ENCODE assay signal across 9 cellular contexts in genomic region chr20:63829598-63829942, GRCh38. TPM values are rescaled to one million over a fixed set of nuclear protein-coding genes. Genes with fewer than 3 reads are reported as not detected.
DNase-seq lines count a peak whose midpoint lies in the region; ATAC-seq and TF ChIP-seq lines count a peak whose summit lies in the region.
"Had no signal": no experiment of that assay in that cellular context is flagged by ENCODE, and none has a peak within 500 bp of the region (broad histone marks: within the 10 kb centered on the region; RNA-seq: fewer than 3 reads in every experiment).

No MANE protein-coding gene starts in this region.

- no peak overlapping the region for H2AFZ ChIP-seq in neural cell (ENCODE audit: low read depth, low read length)

- H3K27me3 ChIP-seq in neural cell (ENCODE audit: insufficient read depth, low read depth, low read length): peaks cover 12% of the 10 kb centered on the region

- no peak for TF ChIP-seq EP300 in neural cell (conservative IDR thresholded peaks at IDR 0.05; ENCODE audit: poor library complexity, severe bottlenecking)

- H3K36me3 Mint-ChIP-seq in effector memory CD8-positive, alpha-beta T cell (ENCODE audit: insufficient read depth): peaks cover 3% of the 10 kb centered on the region

- TF ChIP-seq CTCF in NB4 (IDR thresholded peaks at IDR 0.05; ENCODE audit: low read depth, low read length) (no peak), neural cell (IDR thresholded peaks at IDR 0.05; ENCODE audit: poor library complexity, severe bottlenecking) (no peak)

- peaks cover 5% of the 10 kb centered on the region for H3F3A ChIP-seq in neural cell (ENCODE audit: insufficient read depth, low read length, poor library complexity, severe bottlenecking)

- H3K9me3 Mint-ChIP-seq in effector memory CD8-positive, alpha-beta T cell: no peaks in the 10 kb centered on the region

- peaks cover 44 to 68% of the 10 kb centered on the region in 2 donors for H3K27me3 Mint-ChIP-seq in effector memory CD8-positive, alpha-beta T cell

- H3K9ac ChIP-seq in neural cell (ENCODE audit: low read length): peak overlapping the region; percentile 74

- no peaks in the 10 kb centered on the region for H3K9me3 ChIP-seq in neural cell (ENCODE audit: low read length)

- peak; percentile 37 for DNase-seq in CD1c-positive myeloid dendritic cell (ENCODE audit: extremely low spot score)
- DNase-seq in NB4 (ENCODE audit: low read depth): peak; percentile 39
- no peak for DNase-seq in effector memory CD8-positive, alpha-beta T cell
- no peak for DNase-seq in NAMALWA (ENCODE audit: low spot score)
- no peak for DNase-seq in mucosa of gallbladder (ENCODE audit: low spot score)
- DNase-seq: stimulated activated naive CD4-positive, alpha-beta T cell treated with Interleukin-2 at 50 U/mL for 16 hours had no signal

- H3K4me1 Mint-ChIP-seq in effector memory CD8-positive, alpha-beta T cell (ENCODE audit: low read depth in 2 of 2): peaks cover 8 to 9% of the 10 kb centered on the region in 2 donors

- no peaks in the 10 kb centered on the region for H3K36me3 ChIP-seq in neural cell (ENCODE audit: insufficient read depth, low read length)

- no peaks in the 10 kb centered on the region for H3K9me2 ChIP-seq in neural cell (ENCODE audit: insufficient read depth, low read length)

- H4K20me1 ChIP-seq in neural cell (ENCODE audit: insufficient read depth): no peaks in the 10 kb centered on the region

- peak overlapping the region; percentile 95 for H3K4me2 ChIP-seq in neural cell (ENCODE audit: low read length)

- no peak for TF ChIP-seq POLR2A in NB4 (IDR thresholded peaks at IDR 0.05; ENCODE audit: extremely low read depth, insufficient read length)

- peak overlapping the region; percentile 38 for H3K4me3 ChIP-seq in NB4 (ENCODE audit: low read depth, low read length)
- peak overlapping the region; percentile 90 for H3K4me3 ChIP-seq in neural cell (ENCODE audit: low read length)

- H3K4me3 Mint-ChIP-seq in effector memory CD8-positive, alpha-beta T cell: peak overlapping the region; percentile 81 to 92

- H3K79me2 ChIP-seq in neural cell (replicated peaks; ENCODE audit: insufficient read depth, low read length): peaks cover 44% of the 10 kb centered on the region

- ATAC-seq in effector memory CD8-positive, alpha-beta T cell (replicated peaks): no peak
- ATAC-seq in GM18861 (IDR thresholded peaks at IDR 0.05; ENCODE audit: unreplicated experiment) (no peak), HG03045 (IDR thresholded peaks at IDR 0.05; ENCODE audit: unreplicated experiment) (no peak)

- H3K27ac Mint-ChIP-seq in effector memory CD8-positive, alpha-beta T cell: peak overlapping the region in 1 of 2 donors; percentile 65

- peak overlapping the region; percentile 55 for H3K27ac ChIP-seq in neural cell (ENCODE audit: low read length)

- peak; percentile 6 for TF ChIP-seq RAD21 in neural cell (conservative IDR thresholded peaks at IDR 0.05)

TF ChIP-seq in neural cell, 6 proteins besides CTCF, POLR2A, EP300 and RAD21:
- no peak for TF ChIP-seq SMC3 (conservative IDR thresholded peaks at IDR 0.05; ENCODE audit: poor library complexity)
- no peak for TF ChIP-seq POLR2AphosphoS5 (IDR thresholded peaks at IDR 0.05)

RNA-seq across cellular contexts. Expression of gene ZBTB46, which starts 1.5 kb away (rescaled TPM):
- 15.0 and 21.0 TPM in 2 replicates for polyA plus RNA-seq in neural cell
- 43.5 and 48.2 TPM in 2 replicates for polyA minus RNA-seq in neural cell
- 9.0 TPM for total RNA-seq in mucosa of gallbladder

RNA-seq across cellular contexts. Expression of gene ABHD16B, which starts 31.7 kb away (rescaled TPM):
- not detected in 2 replicates for polyA plus RNA-seq in neural cell
- not detected in 2 replicates for polyA minus RNA-seq in neural cell
- total RNA-seq in mucosa of gallbladder: not detected

RNA-seq across cellular contexts. Expression of gene TPD52L2, which starts 35.5 kb away (rescaled TPM):
- polyA plus RNA-seq in neural cell: 142 TPM in 2 replicates
- polyA minus RNA-seq in neural cell: 54.2 and 57.5 TPM in 2 replicates
- total RNA-seq in mucosa of gallbladder: 72.3 TPM

Comparison
In these comparisons a context has a peak if more than half of its experiments do, and no peak if none do; other contexts are left out.
1. DNase-seq: peak in CD1c-positive myeloid dendritic cell (single experiment) and NB4 (single experiment); none in effector memory CD8-positive, alpha-beta T cell (0 of 3), NAMALWA (single experiment) and mucosa of gallbladder (single experiment).